In genomic region chr21:44303490-44303981, GRCh38 we compare ENCODE assay signal across 8 cellular contexts. TPM values are rescaled to one million over a fixed set of nuclear protein-coding genes. Genes with fewer than 3 reads are reported as not detected.
DNase-seq lines count a peak whose midpoint lies in the region; ATAC-seq lines count a peak whose summit lies in the region.
"Had no signal": no experiment of that assay in that cellular context is flagged by ENCODE, and none has a peak within 500 bp of the region (broad histone marks: within the 10 kb centered on the region; RNA-seq: fewer than 3 reads in every experiment).

No MANE protein-coding gene starts in this region.

- peaks cover 25% of the 10 kb centered on the region for H3K4me1 Mint-ChIP-seq in activated T-helper 2 cell treated with anti-CD3 and anti-CD28 coated beads, Interferon-gamma antibody, Interleukin-2, Interleukin-4, amounts not matched to agents 10 μg/mL and 5 μg/mL and 100 μg/mL, durations not matched to agents 14 hours and 24 hours and 36 hours (ENCODE audit: low read depth)
- H3K4me1 Mint-ChIP-seq in naive thymus-derived CD8-positive, alpha-beta T cell: peaks cover 24 to 62% (median 53%) of the 10 kb centered on the region in 4 donors

- peak overlapping the region; percentile 52 for H3K4me3 Mint-ChIP-seq in activated T-helper 2 cell treated with anti-CD3 and anti-CD28 coated beads, Interferon-gamma antibody, Interleukin-2, Interleukin-4, amounts not matched to agents 10 μg/mL and 5 μg/mL and 100 μg/mL, durations not matched to agents 14 hours and 24 hours and 36 hours (ENCODE audit: low read depth)
- peak overlapping the region; percentile 21 to 87 (median 80) for H3K4me3 Mint-ChIP-seq in naive thymus-derived CD8-positive, alpha-beta T cell

- peak; percentile 21 for DNase-seq in HT-29 (ENCODE audit: low spot score)
- no peak for DNase-seq in activated T-helper 2 cell treated with anti-CD3 and anti-CD28 coated beads, Interferon-gamma antibody, Interleukin-2, Interleukin-4, amounts not matched to agents 10 μg/mL and 5 μg/mL and 100 μg/mL, durations not matched to agents 14 hours and 24 hours and 36 hours (ENCODE audit: low spot score)
- no peak for DNase-seq in naive thymus-derived CD8-positive, alpha-beta T cell
- no peak for DNase-seq in NCI-H187 treated with DMSO at 0.1 percent for 48 hours (lab: John Stamatoyannopoulos, UW)
- no peak for DNase-seq in NCI-H2107 treated with DMSO at 0.1 percent for 48 hours (lab: John Stamatoyannopoulos, UW; ENCODE audit: unreplicated experiment)
- no peak for DNase-seq in NCI-H2107 (lab: John Stamatoyannopoulos, UW)
- DNase-seq: erythroblast, left lung had no signal

- no peaks in the 10 kb centered on the region for H3K27me3 Mint-ChIP-seq in activated T-helper 2 cell treated with anti-CD3 and anti-CD28 coated beads, Interferon-gamma antibody, Interleukin-2, Interleukin-4, amounts not matched to agents 10 μg/mL and 5 μg/mL and 100 μg/mL, durations not matched to agents 14 hours and 24 hours and 36 hours (ENCODE audit: low read depth)
- no peaks in the 10 kb centered on the region for H3K27me3 Mint-ChIP-seq in naive thymus-derived CD8-positive, alpha-beta T cell

- peak overlapping the region; percentile 47 for H3K27ac Mint-ChIP-seq in activated T-helper 2 cell treated with anti-CD3 and anti-CD28 coated beads, Interferon-gamma antibody, Interleukin-2, Interleukin-4, amounts not matched to agents 10 μg/mL and 5 μg/mL and 100 μg/mL, durations not matched to agents 14 hours and 24 hours and 36 hours
- peak overlapping the region; percentile 60 to 90 (median 84) for H3K27ac Mint-ChIP-seq in naive thymus-derived CD8-positive, alpha-beta T cell

- H3K36me3 Mint-ChIP-seq in activated T-helper 2 cell treated with anti-CD3 and anti-CD28 coated beads, Interferon-gamma antibody, Interleukin-2, Interleukin-4, amounts not matched to agents 10 μg/mL and 5 μg/mL and 100 μg/mL, durations not matched to agents 14 hours and 24 hours and 36 hours (ENCODE audit: low read depth): peaks cover 29% of the 10 kb centered on the region
- peaks cover 0 to 12% (median 2%) of the 10 kb centered on the region in 3 donors for H3K36me3 Mint-ChIP-seq in naive thymus-derived CD8-positive, alpha-beta T cell

- intact Hi-C loops in activated T-helper 2 cell treated with anti-CD3 and anti-CD28 coated beads, Interferon-gamma antibody, Interleukin-2, Interleukin-4, amounts not matched to agents 10 μg/mL and 5 μg/mL and 100 μg/mL, durations not matched to agents 14 hours and 24 hours and 36 hours (cut with micrococcal nuclease): no loop called here

- POLR2A ChIA-PET in naive thymus-derived CD8-positive, alpha-beta T cell (lab: Charles Lee): interaction anchor here (0.6 to 1.8 kb wide), 3 partner anchors 9 to 295 kb away, joined by 4 to 6 read pairs (median 4); partner anchors contain the start of gene CFAP410

- no peaks in the 10 kb centered on the region for H3K9me3 Mint-ChIP-seq in activated T-helper 2 cell treated with anti-CD3 and anti-CD28 coated beads, Interferon-gamma antibody, Interleukin-2, Interleukin-4, amounts not matched to agents 10 μg/mL and 5 μg/mL and 100 μg/mL, durations not matched to agents 14 hours and 24 hours and 36 hours
- no peaks in the 10 kb centered on the region for H3K9me3 Mint-ChIP-seq in naive thymus-derived CD8-positive, alpha-beta T cell

- ATAC-seq in naive thymus-derived CD8-positive, alpha-beta T cell: no peak
- ATAC-seq: left lung had no signal

RNA-seq across cellular contexts. Expression of gene PFKL, which starts 3.7 kb away (rescaled TPM):
- total RNA-seq in HT-29 (2014; rRNA removed; shearing (Covaris generic)): 142 and 154 TPM in 2 replicates
- 156 and 158 TPM in 2 replicates for total RNA-seq in activated T-helper 2 cell treated with anti-CD3 and anti-CD28 coated beads, Interferon-gamma antibody, Interleukin-2, Interleukin-4, amounts not matched to agents 10 μg/mL and 5 μg/mL and 100 μg/mL, durations not matched to agents 14 hours and 24 hours and 36 hours
- 100 to 1,000 TPM; 115 to 125 TPM for total RNA-seq in naive thymus-derived CD8-positive, alpha-beta T cell
- 10 to 100 TPM; 63.2 to 79.5 (median 63.9) TPM for polyA plus RNA-seq in naive thymus-derived CD8-positive, alpha-beta T cell

RNA-seq across cellular contexts. Expression of gene AIRE, which starts 17.9 kb away (rescaled TPM):
- not detected in 2 replicates for total RNA-seq in HT-29 (2014; rRNA removed; shearing (Covaris generic))
- total RNA-seq in activated T-helper 2 cell treated with anti-CD3 and anti-CD28 coated beads, Interferon-gamma antibody, Interleukin-2, Interleukin-4, amounts not matched to agents 10 μg/mL and 5 μg/mL and 100 μg/mL, durations not matched to agents 14 hours and 24 hours and 36 hours: not detected in 2 replicates
- not detected for total RNA-seq in naive thymus-derived CD8-positive, alpha-beta T cell
- polyA plus RNA-seq in naive thymus-derived CD8-positive, alpha-beta T cell: under 1 TPM; 0.13 to 0.42 (median 0.16) TPM

RNA-seq across cellular contexts. Expression of gene CFAP410, which starts 35.7 kb away (rescaled TPM):
- total RNA-seq in HT-29 (2014; rRNA removed; shearing (Covaris generic)): 21.7 and 21.8 TPM in 2 replicates
- 13.8 and 15.2 TPM in 2 replicates for total RNA-seq in activated T-helper 2 cell treated with anti-CD3 and anti-CD28 coated beads, Interferon-gamma antibody, Interleukin-2, Interleukin-4, amounts not matched to agents 10 μg/mL and 5 μg/mL and 100 μg/mL, durations not matched to agents 14 hours and 24 hours and 36 hours
- 10 to 100 TPM; 59.0 to 60.2 TPM for total RNA-seq in naive thymus-derived CD8-positive, alpha-beta T cell
- polyA plus RNA-seq in naive thymus-derived CD8-positive, alpha-beta T cell: 10 to 100 TPM; 23.2 to 40.6 (median 29.1) TPM

RNA-seq across cellular contexts. Expression of gene DNMT3L, which starts 41.8 kb away (rescaled TPM):
- not detected in 2 replicates for total RNA-seq in HT-29 (2014; rRNA removed; shearing (Covaris generic))
- total RNA-seq in activated T-helper 2 cell treated with anti-CD3 and anti-CD28 coated beads, Interferon-gamma antibody, Interleukin-2, Interleukin-4, amounts not matched to agents 10 μg/mL and 5 μg/mL and 100 μg/mL, durations not matched to agents 14 hours and 24 hours and 36 hours: not detected in 2 replicates
- total RNA-seq in naive thymus-derived CD8-positive, alpha-beta T cell: not detected
- polyA plus RNA-seq in naive thymus-derived CD8-positive, alpha-beta T cell: not detected
- total RNA-seq: left lung had no signal

RNA-seq across cellular contexts. Expression of gene TRPM2, which starts 49.9 kb away (rescaled TPM):
- total RNA-seq in HT-29 (2014; rRNA removed; shearing (Covaris generic)): 0.60 TPM in 1 of 2 replicates, not detected in the other
- total RNA-seq in activated T-helper 2 cell treated with anti-CD3 and anti-CD28 coated beads, Interferon-gamma antibody, Interleukin-2, Interleukin-4, amounts not matched to agents 10 μg/mL and 5 μg/mL and 100 μg/mL, durations not matched to agents 14 hours and 24 hours and 36 hours: 6.7 and 7.3 TPM in 2 replicates
- under 1 TPM; 0.31 to 0.58 TPM for total RNA-seq in naive thymus-derived CD8-positive, alpha-beta T cell
- polyA plus RNA-seq in naive thymus-derived CD8-positive, alpha-beta T cell: 1 to 10 TPM in 1 of 3 donors, under 1 TPM in 2; 0.20 to 1.2 (median 0.37) TPM
